In the genomic region with DNA sequence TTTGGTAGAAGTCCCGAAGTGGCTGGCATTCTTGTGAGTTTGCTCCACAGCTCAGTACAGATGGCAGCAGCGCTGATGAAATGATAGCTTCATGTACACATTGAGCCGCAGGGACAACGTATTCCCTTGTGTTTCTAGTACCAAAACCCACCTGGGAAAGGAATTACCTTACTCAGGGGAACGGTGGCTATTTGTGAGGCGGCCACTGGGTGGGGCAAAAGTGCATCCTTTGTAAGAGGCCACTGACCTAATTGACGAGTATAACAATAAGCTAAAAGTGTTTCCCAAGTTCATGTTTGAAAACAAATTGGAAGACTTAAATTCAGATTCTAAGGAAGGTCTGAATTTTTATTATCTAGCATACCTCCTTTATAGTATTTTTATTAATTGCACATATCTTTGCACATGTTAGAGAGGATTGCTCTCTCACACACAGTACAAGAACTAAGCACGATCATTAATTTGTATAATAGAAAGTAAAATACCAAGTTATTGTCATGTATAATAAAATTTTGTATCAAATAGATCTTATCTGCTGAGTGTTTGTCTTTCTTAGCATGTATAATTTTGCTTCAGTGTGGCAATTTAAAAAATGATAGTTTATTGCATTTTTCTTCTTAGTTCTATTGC, we compare ENCODE assay signal across 8 cellular contexts. TPM values are rescaled to one million over a fixed set of nuclear protein-coding genes. Genes with fewer than 3 reads are reported as not detected.
DNase-seq lines count a peak whose midpoint lies in the region; ATAC-seq and TF ChIP-seq lines count a peak whose summit lies in the region.

No MANE protein-coding gene starts in this region.

- no peaks in the 10 kb centered on the region for H3K36me3 Mint-ChIP-seq in activated T-cell treated with anti-CD3 and anti-CD28 coated beads, Interleukin-2, amount 50 U/mL, for 24 hours (ENCODE audit: low read depth)

- no peaks in the 10 kb centered on the region for H3K4me1 Mint-ChIP-seq in activated T-cell treated with anti-CD3 and anti-CD28 coated beads, Interleukin-2, amount 50 U/mL, for 24 hours (ENCODE audit: low read depth)

- no peak overlapping the region for H3K4me3 Mint-ChIP-seq in activated T-cell treated with anti-CD3 and anti-CD28 coated beads, Interleukin-2, amount 50 U/mL, for 24 hours

- H3K9me3 Mint-ChIP-seq in activated T-cell treated with anti-CD3 and anti-CD28 coated beads, Interleukin-2, amount 50 U/mL, for 24 hours, result peaks cover 2% of the 10 kb centered on the region

- DNase-seq in NCI-H146 (lab: John Stamatoyannopoulos, UW), result peak; percentile 95
- DNase-seq in astrocyte of the spinal cord (ENCODE audit: low read depth, low spot score), result no peak
- peak; percentile 1 for DNase-seq in occipital lobe (lab: John Stamatoyannopoulos, UW)
- no peak for DNase-seq in activated T-cell treated with anti-CD3 and anti-CD28 coated beads, Interleukin-2, amount 50 U/mL, for 24 hours

- no peak overlapping the region for H3K27ac Mint-ChIP-seq in activated T-cell treated with anti-CD3 and anti-CD28 coated beads, Interleukin-2, amount 50 U/mL, for 24 hours

- H3K27me3 Mint-ChIP-seq in activated T-cell treated with anti-CD3 and anti-CD28 coated beads, Interleukin-2, amount 50 U/mL, for 24 hours, result no peaks in the 10 kb centered on the region

- TF ChIP-seq CTCF in astrocyte of the spinal cord (IDR thresholded peaks at IDR 0.05; ENCODE audit: low read depth, low read length), result peak; percentile 44

- in situ Hi-C loops in astrocyte of the spinal cord (cut with HindIII; ENCODE audit: low sequenced_read_pairs), result no loop called here

- ATAC-seq in GM18868 (IDR thresholded peaks at IDR 0.05; ENCODE audit: unreplicated experiment), result peak; percentile 75
- no peak for ATAC-seq in HG03108 (IDR thresholded peaks at IDR 0.05; ENCODE audit: unreplicated experiment)
- no peak for ATAC-seq in HG02763 (IDR thresholded peaks at IDR 0.05; ENCODE audit: unreplicated experiment)
- no peak for ATAC-seq in GM19395 (IDR thresholded peaks at IDR 0.05; ENCODE audit: unreplicated experiment)

- no peak overlapping the region for H3K4me3 ChIP-seq in astrocyte of the spinal cord (ENCODE audit: low read depth, low read length)

RNA-seq across cellular contexts. Expression of gene CDH7, which starts 25.3 kb away (rescaled TPM):
- 2.3 TPM for total RNA-seq in occipital lobe

Comparison
In these comparisons a context has a peak if more than half of its experiments do, and no peak if none do; other contexts are left out.
1. DNase-seq: peak in NCI-H146 (single experiment) and occipital lobe (single experiment); none in astrocyte of the spinal cord (single experiment) and activated T-cell treated with anti-CD3 and anti-CD28 coated beads, Interleukin-2, amount 50 U/mL, for 24 hours (single experiment).